Comparison of ENCODE assay signal across 2 cellular contexts in genomic region chr2:198238429-198238828, GRCh38.
TF ChIP-seq lines count a peak whose summit lies in the region.

No MANE protein-coding gene starts in this region.

TF ChIP-seq in GM23338, 12 proteins besides CTCF, POLR2A, EP300 and RAD21 (continued from another document):
- no peak for TF ChIP-seq ETS1 (IDR thresholded peaks at IDR 0.05)

TF ChIP-seq in K562, 482 proteins besides CTCF, POLR2A, EP300 and RAD21 (continued from another document):
- TF ChIP-seq ZNF449 (CRISPR knock-in tag; IDR thresholded peaks at IDR 0.05) = no peak
- TF ChIP-seq MAFK (IDR thresholded peaks at IDR 0.05; ENCODE audit: low read length) = 0 out of 2 replicates have a peak, but pooled peaks have one; percentile 10
- peak; percentile 39; the same call in 1 of the 2 replicates for TF ChIP-seq ZNF316 (IDR thresholded peaks at IDR 0.05)
